ENCODE assay signal across 19 cellular contexts in genomic region chr14:44211718-44212117, GRCh38.
"Had no signal": no experiment of that assay in that cellular context is flagged by ENCODE, and none has a peak within 500 bp of the region (broad histone marks: within the 10 kb centered on the region; RNA-seq: fewer than 3 reads in every experiment).

No MANE protein-coding gene starts in this region.

- H3K27me3 Mint-ChIP-seq: natural killer cell treated with Interleukin-12 subunit alpha and Interleukin-12 subunit beta and Interleukin-15 and Interleukin-18, amount 100 ng/mL, for 72 hours had no signal

- DNase-seq: effector CD4-positive, alpha-beta T cell; endodermal cell; erythroblast; foreskin keratinocyte; kidney; left cardiac atrium; left ventricle myocardium superior; mesenchymal stem cell; midbrain; nucleus accumbens; ovary; sigmoid colon; stimulated activated naive CD4-positive, alpha-beta T cell treated with Interleukin-2 at 50 U/mL for 16 hours; trophoblast cell had no signal

- H3K4me1 ChIP-seq: foreskin keratinocyte, neural progenitor cell, right atrium auricular region, sigmoid colon had no signal

- H3K4me3 ChIP-seq: lung, neural progenitor cell, ovary, right atrium auricular region, sigmoid colon, skin epidermis had no signal

- H3K27me3 ChIP-seq: foreskin keratinocyte, neural progenitor cell, ovary, right atrium auricular region, sigmoid colon had no signal

- H3K4me1 Mint-ChIP-seq: endodermal cell, neural progenitor cell had no signal

- H3K27ac Mint-ChIP-seq: endodermal cell; natural killer cell treated with Interleukin-12 subunit alpha and Interleukin-12 subunit beta and Interleukin-15 and Interleukin-18, amount 100 ng/mL, for 72 hours; neural progenitor cell had no signal

- H3K36me3 ChIP-seq: neural progenitor cell, ovary, right atrium auricular region, sigmoid colon had no signal

- ATAC-seq: foreskin keratinocyte; left cardiac atrium; left ventricle myocardium superior; natural killer cell treated with Interleukin-12 subunit alpha and Interleukin-12 subunit beta and Interleukin-15 and Interleukin-18, amount 100 ng/mL, for 72 hours had no signal

- H3K4me3 Mint-ChIP-seq: endodermal cell; natural killer cell treated with Interleukin-12 subunit alpha and Interleukin-12 subunit beta and Interleukin-15 and Interleukin-18, amount 100 ng/mL, for 72 hours; neural progenitor cell had no signal

- H3K36me3 Mint-ChIP-seq: natural killer cell treated with Interleukin-12 subunit alpha and Interleukin-12 subunit beta and Interleukin-15 and Interleukin-18, amount 100 ng/mL, for 72 hours; neural progenitor cell had no signal

- H3K9me3 ChIP-seq: ovary, sigmoid colon had no signal
